17 cellular contexts compared by ENCODE assay signal in genomic region chr2:153864022-153864421, GRCh38. TPM values are rescaled to one million over a fixed set of nuclear protein-coding genes. Genes with fewer than 3 reads are reported as not detected.
"Had no signal": no experiment of that assay in that cellular context is flagged by ENCODE, and none has a peak within 500 bp of the region (broad histone marks: within the 10 kb centered on the region; RNA-seq: fewer than 3 reads in every experiment).

No MANE protein-coding gene starts in this region.

- H3K4me3 ChIP-seq: adrenal gland, cardiac muscle cell had no signal

- DNase-seq: activated CD4-positive, alpha-beta T cell treated with anti-CD3 and anti-CD28 coated beads, Interleukin-2, amount 50 U/mL, for 48 hours; activated gamma-delta T cell treated with Interleukin-2 at 50 U/mL for 16 hours; adrenal gland; effector memory CD4-positive, alpha-beta T cell; foreskin fibroblast; left cardiac atrium; midbrain; stimulated activated CD4-positive, alpha-beta T cell treated with anti-CD3 and anti-CD28 coated beads, Interleukin-12 subunit alpha, Interleukin-12 subunit beta, amount 100 ng/mL, for 4 hours; stimulated activated CD4-positive, alpha-beta T cell treated with anti-CD3 and anti-CD28 coated beads, Interleukin-1b, Interleukin-23, amount 100 ng/mL, for 48 hours; stimulated activated CD8-positive, alpha-beta memory T cell treated with anti-CD3 and anti-CD28 coated beads, Interleukin-4, amount 100 ng/mL, for 48 hours; stimulated activated naive CD4-positive, alpha-beta T cell; T-helper 1 cell; T1000; WERI-Rb-1 had no signal

- H3K27me3 ChIP-seq: adrenal gland, cardiac muscle cell had no signal

- H3K36me3 ChIP-seq: adrenal gland, cardiac muscle cell, WERI-Rb-1 had no signal

- H3K27ac ChIP-seq: adrenal gland, cardiac muscle cell, WERI-Rb-1 had no signal

- ATAC-seq: activated naive CD4-positive, alpha-beta T cell treated with anti-CD3 and anti-CD28 coated beads, Interleukin-2, amount 50 U/mL, for 72 hours; left cardiac atrium had no signal

- H3K9me3 ChIP-seq: adrenal gland had no signal

- H3K4me1 ChIP-seq: adrenal gland had no signal

RNA-seq across cellular contexts. Expression of gene GALNT13, which starts 7.7 kb away (rescaled TPM):
- total RNA-seq: chondrocyte had no signal
